8 cellular contexts compared by ENCODE assay signal in genomic region chr17:7219434-7219811, GRCh38. TPM values are rescaled to one million over a fixed set of nuclear protein-coding genes. Genes with fewer than 3 reads are reported as not detected.
DNase-seq lines count a peak whose midpoint lies in the region; ATAC-seq and TF ChIP-seq lines count a peak whose summit lies in the region.

No MANE protein-coding gene starts in this region.

- no peaks in the 10 kb centered on the region for H3K9me3 ChIP-seq in BE2C
- no peaks in the 10 kb centered on the region for H3K9me3 ChIP-seq in MM.1S (replicated peaks; ENCODE audit: insufficient read depth, low read length)
- H3K9me3 ChIP-seq in duodenal mucosa (ENCODE audit: control insufficient read depth in 1 of 2, low read length in 2 of 2) = no peaks in the 10 kb centered on the region

- H3K27ac Mint-ChIP-seq in natural killer cell treated with Interleukin-12 subunit alpha and Interleukin-12 subunit beta and Interleukin-15 and Interleukin-18, amount 100 ng/mL, for 72 hours = peak overlapping the region; percentile 98

- H3K4me3 Mint-ChIP-seq in natural killer cell treated with Interleukin-12 subunit alpha and Interleukin-12 subunit beta and Interleukin-15 and Interleukin-18, amount 100 ng/mL, for 72 hours = peak overlapping the region; percentile 93

- no peak for DNase-seq in BE2C
- no peak for DNase-seq in MM.1S
- no peak for DNase-seq in natural killer cell treated with Interleukin-12 subunit alpha and Interleukin-12 subunit beta and Interleukin-15 and Interleukin-18, amount 100 ng/mL, for 72 hours (ENCODE audit: low spot score)

- TF ChIP-seq CTCF in BE2C (IDR thresholded peaks at IDR 0.05; ENCODE audit: low read depth, low read length) = no peak
- TF ChIP-seq CTCF in MM.1S (IDR thresholded peaks at IDR 0.05; ENCODE audit: low read length) = no peak

- no peak overlapping the region; the same call in 1 of the 2 replicates for H3K27ac ChIP-seq in MM.1S (ENCODE audit: low read length)
- peak overlapping the region; percentile 98 for H3K27ac ChIP-seq in duodenal mucosa (ENCODE audit: low read depth, low read length)

- H3K4me2 ChIP-seq in MM.1S (ENCODE audit: low read depth, low read length) = peak overlapping the region; percentile 72

- H3K27me3 ChIP-seq in BE2C (no peaks in the 10 kb centered on the region), MM.1S (replicated peaks; ENCODE audit: insufficient read depth, low read length) (peaks cover 17% of the 10 kb centered on the region), duodenal mucosa (ENCODE audit: control insufficient read depth in 1 of 2, insufficient read depth in 2 of 2, low read length in 2 of 2) (no peaks in the 10 kb centered on the region)

- H3K4me3 ChIP-seq in BE2C (ENCODE audit: low read depth, low read length) (peak overlapping the region; percentile 72), MM.1S (ENCODE audit: low read length) (peak overlapping the region; percentile 87), duodenal mucosa (ENCODE audit: low read depth in 1 of 2, low read length in 2 of 2) (peak overlapping the region; percentile 90 to 92)

- no peaks in the 10 kb centered on the region for H3K27me3 Mint-ChIP-seq in natural killer cell treated with Interleukin-12 subunit alpha and Interleukin-12 subunit beta and Interleukin-15 and Interleukin-18, amount 100 ng/mL, for 72 hours

- no peaks in the 10 kb centered on the region for H3K9me3 Mint-ChIP-seq in natural killer cell treated with Interleukin-12 subunit alpha and Interleukin-12 subunit beta and Interleukin-15 and Interleukin-18, amount 100 ng/mL, for 72 hours

- peaks cover 14% of the 10 kb centered on the region for H3K36me3 ChIP-seq in BE2C
- H3K36me3 ChIP-seq in MM.1S (replicated peaks; ENCODE audit: insufficient read depth, low read length) = 0 out of 2 replicates have a peak, but pooled peaks cover 6% of the 10 kb centered on the region
- peaks cover 31 to 35% of the 10 kb centered on the region in 2 donors for H3K36me3 ChIP-seq in duodenal mucosa (ENCODE audit: control insufficient read depth in 1 of 2, insufficient read depth in 2 of 2, low read length in 2 of 2)

- peak overlapping the region; percentile 75; the same call in 1 of the 2 replicates for H3K9ac ChIP-seq in MM.1S (ENCODE audit: low read length)
- H3K9ac ChIP-seq in duodenal mucosa (ENCODE audit: low read depth in 1 of 2, low read length in 2 of 2) = peak overlapping the region; percentile 85 to 95

- no peaks in the 10 kb centered on the region for H3K9me2 ChIP-seq in MM.1S (replicated peaks; ENCODE audit: insufficient read depth, low read length)

- ATAC-seq in natural killer cell treated with Interleukin-12 subunit alpha and Interleukin-12 subunit beta and Interleukin-15 and Interleukin-18, amount 100 ng/mL, for 72 hours = no peak
- ATAC-seq in GM18517 (IDR thresholded peaks at IDR 0.05; ENCODE audit: unreplicated experiment) (no peak), HG02571 (IDR thresholded peaks at IDR 0.05; ENCODE audit: unreplicated experiment) (no peak), GM21515 (IDR thresholded peaks at IDR 0.05; ENCODE audit: unreplicated experiment) (no peak), GM19467 (IDR thresholded peaks at IDR 0.05; ENCODE audit: unreplicated experiment) (no peak)

- no peaks in the 10 kb centered on the region for H3F3A ChIP-seq in MM.1S (ENCODE audit: insufficient read depth, low read length)

- no peaks in the 10 kb centered on the region for H4K20me1 ChIP-seq in MM.1S (ENCODE audit: insufficient read depth, low read length)

- peaks cover 35% of the 10 kb centered on the region for H3K79me2 ChIP-seq in MM.1S (ENCODE audit: low read length)

- H3K36me3 Mint-ChIP-seq in natural killer cell treated with Interleukin-12 subunit alpha and Interleukin-12 subunit beta and Interleukin-15 and Interleukin-18, amount 100 ng/mL, for 72 hours = no peaks in the 10 kb centered on the region

- H3K4me1 ChIP-seq in BE2C (peaks cover 8% of the 10 kb centered on the region; the same call in 1 of the 2 replicates), MM.1S (ENCODE audit: low read length) (peaks cover 16% of the 10 kb centered on the region), duodenal mucosa (ENCODE audit: control insufficient read depth in 1 of 2, insufficient read depth in 2 of 2, low read length in 2 of 2) (peaks cover 48 to 54% of the 10 kb centered on the region in 2 donors)

- peaks cover 45 to 53% of the 10 kb centered on the region in 2 donors for H3K4me1 Mint-ChIP-seq in natural killer cell treated with Interleukin-12 subunit alpha and Interleukin-12 subunit beta and Interleukin-15 and Interleukin-18, amount 100 ng/mL, for 72 hours (ENCODE audit: low read depth in 2 of 2)

- H2AFZ ChIP-seq in MM.1S (ENCODE audit: low read length) = peak overlapping the region; percentile 50

RNA-seq across cellular contexts. Expression of gene DLG4, which starts 0.2 kb away (rescaled TPM):
- polyA plus RNA-seq in BE2C (2012; ENCODE audit: insufficient read depth, insufficient read length, low read depth) = 36.5 TPM
- 1 to 10 TPM; 3.3 to 8.3 TPM for total RNA-seq in natural killer cell treated with Interleukin-12 subunit alpha and Interleukin-12 subunit beta and Interleukin-15 and Interleukin-18, amount 100 ng/mL, for 72 hours

RNA-seq across cellular contexts. Expression of gene ACADVL, which starts 0.3 kb away (rescaled TPM):
- 215 TPM for polyA plus RNA-seq in BE2C (2012; ENCODE audit: insufficient read depth, insufficient read length, low read depth)
- 100 to 1,000 TPM; 651 to 710 TPM for total RNA-seq in natural killer cell treated with Interleukin-12 subunit alpha and Interleukin-12 subunit beta and Interleukin-15 and Interleukin-18, amount 100 ng/mL, for 72 hours

RNA-seq across cellular contexts. Expression of gene DVL2, which starts 14.9 kb away (rescaled TPM):
- 36.4 TPM for polyA plus RNA-seq in BE2C (2012; ENCODE audit: insufficient read depth, insufficient read length, low read depth)
- 10 to 100 TPM; 35.1 to 61.6 TPM for total RNA-seq in natural killer cell treated with Interleukin-12 subunit alpha and Interleukin-12 subunit beta and Interleukin-15 and Interleukin-18, amount 100 ng/mL, for 72 hours

RNA-seq across cellular contexts. Expression of gene PHF23, which starts 19.8 kb away (rescaled TPM):
- 47.8 TPM for polyA plus RNA-seq in BE2C (2012; ENCODE audit: insufficient read depth, insufficient read length, low read depth)
- 10 to 100 TPM; 40.1 to 55.2 TPM for total RNA-seq in natural killer cell treated with Interleukin-12 subunit alpha and Interleukin-12 subunit beta and Interleukin-15 and Interleukin-18, amount 100 ng/mL, for 72 hours

RNA-seq across cellular contexts. Expression of gene GABARAP, which starts 22.8 kb away (rescaled TPM):
- 101 TPM for polyA plus RNA-seq in BE2C (2012; ENCODE audit: insufficient read depth, insufficient read length, low read depth)
- total RNA-seq in natural killer cell treated with Interleukin-12 subunit alpha and Interleukin-12 subunit beta and Interleukin-15 and Interleukin-18, amount 100 ng/mL, for 72 hours = 100 to 1,000 TPM; 197 to 277 TPM
